8 cellular contexts compared by ENCODE assay signal in the genomic region with DNA sequence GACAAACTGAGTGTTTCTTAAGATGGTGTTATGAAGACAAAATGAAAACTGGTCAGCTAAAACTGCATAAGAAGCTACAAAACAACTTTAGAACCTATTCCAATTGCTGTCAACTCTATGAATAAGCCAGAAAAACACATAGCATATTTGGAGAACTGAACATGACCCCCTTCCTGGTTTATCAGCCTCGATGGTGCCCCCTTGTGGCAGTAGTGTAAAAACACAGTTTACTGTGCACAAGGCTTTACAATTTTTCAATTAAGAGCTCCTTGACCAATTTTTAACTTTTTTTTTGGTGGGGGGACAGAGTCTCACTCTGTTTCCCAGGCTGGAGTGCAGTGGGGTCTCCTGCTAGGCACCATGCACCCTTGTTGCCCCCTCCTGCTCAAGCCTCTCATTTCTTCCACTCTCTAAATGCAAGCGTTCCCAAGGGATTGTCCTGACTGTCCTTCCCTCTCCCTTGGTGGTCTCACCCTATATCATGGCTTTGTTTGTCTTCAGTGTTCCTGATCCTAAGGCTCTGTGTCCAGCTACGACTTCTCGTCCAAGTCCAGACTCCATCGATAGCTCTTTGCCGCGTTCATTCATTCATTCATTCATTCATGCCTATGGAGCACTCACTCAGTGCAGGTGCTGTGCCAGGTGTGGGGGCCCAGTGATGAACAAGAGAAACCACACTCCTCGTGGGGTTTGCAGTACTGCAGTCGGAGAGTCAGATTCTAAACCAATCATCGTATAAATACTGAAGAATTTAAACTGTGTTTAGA. TPM values are rescaled to one million over a fixed set of nuclear protein-coding genes. Genes with fewer than 3 reads are reported as not detected.
A peak's percentile ranks its signal among the peaks of the same experiment; 100 is the strongest.
DNase-seq lines count a peak whose midpoint lies in the region; ATAC-seq and TF ChIP-seq lines count a peak whose summit lies in the region.

No MANE protein-coding gene starts in this region.

- no peak overlapping the region for H3K27ac Mint-ChIP-seq in activated T-helper 1 cell treated with anti-CD3 and anti-CD28 coated beads, Interleukin-12 subunit alpha, Interleukin-12 subunit beta, Interleukin-2, Interleukin-4 antibody, amounts not matched to agents 30 ng/mL and 10 ng/mL and 1 ng/mL, durations not matched to agents 14 hours and 24 hours and 36 hours

- H3K36me3 Mint-ChIP-seq in activated T-helper 1 cell treated with anti-CD3 and anti-CD28 coated beads, Interleukin-12 subunit alpha, Interleukin-12 subunit beta, Interleukin-2, Interleukin-4 antibody, amounts not matched to agents 30 ng/mL and 10 ng/mL and 1 ng/mL, durations not matched to agents 14 hours and 24 hours and 36 hours (ENCODE audit: low read depth) = peaks cover 30% of the 10 kb centered on the region

- H3K9me3 ChIP-seq in vagina = no peaks in the 10 kb centered on the region

- H3K4me3 Mint-ChIP-seq in activated T-helper 1 cell treated with anti-CD3 and anti-CD28 coated beads, Interleukin-12 subunit alpha, Interleukin-12 subunit beta, Interleukin-2, Interleukin-4 antibody, amounts not matched to agents 30 ng/mL and 10 ng/mL and 1 ng/mL, durations not matched to agents 14 hours and 24 hours and 36 hours = no peak overlapping the region

- peaks cover 24% of the 10 kb centered on the region for H3K4me1 ChIP-seq in vagina

- DNase-seq in DMS 273 treated with DMSO at 0.1 percent for 48 hours (lab: John Stamatoyannopoulos, UW) (peak; percentile 28), LNCaP clone FGC (ENCODE audit: low read depth) (peak; percentile 38), SHP77 (lab: John Stamatoyannopoulos, UW) (peak; percentile 74 to 75), fibroblast of the conjunctiva (ENCODE audit: low read depth) (peak; percentile 76), posterior cingulate gyrus (peak in 8 of 10 donors; percentile 51 to 87 (median 63)), vagina (ENCODE audit: extremely low spot score in 2 of 2) (no peak)
- DNase-seq in activated T-helper 1 cell treated with anti-CD3 and anti-CD28 coated beads, Interleukin-12 subunit alpha, Interleukin-12 subunit beta, Interleukin-2, Interleukin-4 antibody, amounts not matched to agents 30 ng/mL and 10 ng/mL and 1 ng/mL, durations not matched to agents 14 hours and 24 hours and 36 hours (ENCODE audit: low spot score) = peak; percentile 57

- peaks cover 17% of the 10 kb centered on the region for H3K4me1 Mint-ChIP-seq in activated T-helper 1 cell treated with anti-CD3 and anti-CD28 coated beads, Interleukin-12 subunit alpha, Interleukin-12 subunit beta, Interleukin-2, Interleukin-4 antibody, amounts not matched to agents 30 ng/mL and 10 ng/mL and 1 ng/mL, durations not matched to agents 14 hours and 24 hours and 36 hours (ENCODE audit: low read depth)

- ATAC-seq in GM18519 (IDR thresholded peaks at IDR 0.05; ENCODE audit: low FRiP score, unreplicated experiment) = no peak

- no peaks in the 10 kb centered on the region for H3K9me3 Mint-ChIP-seq in activated T-helper 1 cell treated with anti-CD3 and anti-CD28 coated beads, Interleukin-12 subunit alpha, Interleukin-12 subunit beta, Interleukin-2, Interleukin-4 antibody, amounts not matched to agents 30 ng/mL and 10 ng/mL and 1 ng/mL, durations not matched to agents 14 hours and 24 hours and 36 hours

- peak overlapping the region; percentile 85 for H3K27ac ChIP-seq in vagina

- H3K36me3 ChIP-seq in vagina = peaks cover 2 to 39% of the 10 kb centered on the region in 2 donors

- no peak for TF ChIP-seq POLR2A in vagina (IDR thresholded peaks at IDR 0.05)

- H3K27me3 ChIP-seq in vagina = no peaks in the 10 kb centered on the region

- H3K27me3 Mint-ChIP-seq in activated T-helper 1 cell treated with anti-CD3 and anti-CD28 coated beads, Interleukin-12 subunit alpha, Interleukin-12 subunit beta, Interleukin-2, Interleukin-4 antibody, amounts not matched to agents 30 ng/mL and 10 ng/mL and 1 ng/mL, durations not matched to agents 14 hours and 24 hours and 36 hours (ENCODE audit: insufficient read depth) = no peaks in the 10 kb centered on the region

- TF ChIP-seq CTCF in LNCaP clone FGC (IDR thresholded peaks at IDR 0.05; ENCODE audit: control insufficient read depth, extremely low read depth, insufficient read depth) = peak; percentile 81
- TF ChIP-seq CTCF in vagina (IDR thresholded peaks at IDR 0.05) = peak; percentile 25 to 69 (median 55)

- intact Hi-C loops in activated T-helper 1 cell treated with anti-CD3 and anti-CD28 coated beads, Interleukin-12 subunit alpha, Interleukin-12 subunit beta, Interleukin-2, Interleukin-4 antibody, amounts not matched to agents 30 ng/mL and 10 ng/mL and 1 ng/mL, durations not matched to agents 14 hours and 24 hours and 36 hours (cut with micrococcal nuclease) = no loop called here
- intact Hi-C loops in posterior cingulate gyrus (cut with DNase I) = no loop called here
- intact Hi-C loops in vagina (cut with DNase I) = no loop called here

- no peak overlapping the region for H3K4me3 ChIP-seq in LNCaP clone FGC (ENCODE audit: low read depth, low read length)
- no peak overlapping the region for H3K4me3 ChIP-seq in vagina

RNA-seq across cellular contexts. Expression of a gene that starts 7.5 kb away (rescaled TPM):
- 876 and 893 TPM in 2 replicates for total RNA-seq in activated T-helper 1 cell treated with anti-CD3 and anti-CD28 coated beads, Interleukin-12 subunit alpha, Interleukin-12 subunit beta, Interleukin-2, Interleukin-4 antibody, amounts not matched to agents 30 ng/mL and 10 ng/mL and 1 ng/mL, durations not matched to agents 14 hours and 24 hours and 36 hours
- total RNA-seq in vagina = 204 TPM

RNA-seq across cellular contexts. Expression of a gene that starts 16.0 kb away (rescaled TPM):
- total RNA-seq in activated T-helper 1 cell treated with anti-CD3 and anti-CD28 coated beads, Interleukin-12 subunit alpha, Interleukin-12 subunit beta, Interleukin-2, Interleukin-4 antibody, amounts not matched to agents 30 ng/mL and 10 ng/mL and 1 ng/mL, durations not matched to agents 14 hours and 24 hours and 36 hours = not detected in 2 replicates
- total RNA-seq in vagina = not detected

RNA-seq across cellular contexts. Expression of a gene that starts 38.3 kb away (rescaled TPM):
- not detected in 2 replicates for total RNA-seq in activated T-helper 1 cell treated with anti-CD3 and anti-CD28 coated beads, Interleukin-12 subunit alpha, Interleukin-12 subunit beta, Interleukin-2, Interleukin-4 antibody, amounts not matched to agents 30 ng/mL and 10 ng/mL and 1 ng/mL, durations not matched to agents 14 hours and 24 hours and 36 hours
- 1.2 TPM for total RNA-seq in vagina

Comparison
In these comparisons a context has a peak if more than half of its experiments do, and no peak if none do; other contexts are left out.
1. DNase-seq: peak in DMS 273 treated with DMSO at 0.1 percent for 48 hours (single experiment), LNCaP clone FGC (single experiment), SHP77 (2 of 2), activated T-helper 1 cell treated with anti-CD3 and anti-CD28 coated beads, Interleukin-12 subunit alpha, Interleukin-12 subunit beta, Interleukin-2, Interleukin-4 antibody, amounts not matched to agents 30 ng/mL and 10 ng/mL and 1 ng/mL, durations not matched to agents 14 hours and 24 hours and 36 hours (single experiment), fibroblast of the conjunctiva (single experiment) and posterior cingulate gyrus (8 of 10); none in vagina (0 of 2).